ENCODE assay signal across 1 cellular context in genomic region chr14:75634848-75635247, GRCh38.
TF ChIP-seq lines count a peak whose summit lies in the region.

No MANE protein-coding gene starts in this region.

TF ChIP-seq in Ishikawa, 13 proteins besides CTCF, POLR2A, EP300 and RAD21 (continued from another document):
- TF ChIP-seq, protein P1, sequence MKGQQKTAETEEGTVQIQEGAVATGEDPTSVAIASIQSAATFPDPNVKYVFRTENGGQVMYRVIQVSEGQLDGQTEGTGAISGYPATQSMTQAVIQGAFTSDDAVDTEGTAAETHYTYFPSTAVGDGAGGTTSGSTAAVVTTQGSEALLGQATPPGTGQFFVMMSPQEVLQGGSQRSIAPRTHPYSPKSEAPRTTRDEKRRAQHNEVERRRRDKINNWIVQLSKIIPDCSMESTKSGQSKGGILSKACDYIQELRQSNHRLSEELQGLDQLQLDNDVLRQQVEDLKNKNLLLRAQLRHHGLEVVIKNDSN (IDR thresholded peaks at IDR 0.05), result no peak
- TF ChIP-seq CREB1 (IDR thresholded peaks at IDR 0.05; ENCODE audit: low read depth), result no peak
- no peak for TF ChIP-seq FOXM1 (IDR thresholded peaks at IDR 0.05; ENCODE audit: borderline replicate concordance, low read depth)
- TF ChIP-seq EGR1 (IDR thresholded peaks at IDR 0.05), result no peak
- TF ChIP-seq TCF12 (IDR thresholded peaks at IDR 0.05; ENCODE audit: low read depth), result peak; percentile 35; the same call in 1 of the 2 replicates
- TF ChIP-seq YY1 (IDR thresholded peaks at IDR 0.05; ENCODE audit: low read depth), result no peak
